Comparison of ENCODE assay signal across 1 cellular context in genomic region chr2:43222472-43223146, GRCh38.
TF ChIP-seq lines count a peak whose summit lies in the region.

No MANE protein-coding gene starts in this region.

TF ChIP-seq in H1, 55 proteins besides CTCF, POLR2A, EP300 and RAD21 (continued from another document):
- TF ChIP-seq, protein P1, sequence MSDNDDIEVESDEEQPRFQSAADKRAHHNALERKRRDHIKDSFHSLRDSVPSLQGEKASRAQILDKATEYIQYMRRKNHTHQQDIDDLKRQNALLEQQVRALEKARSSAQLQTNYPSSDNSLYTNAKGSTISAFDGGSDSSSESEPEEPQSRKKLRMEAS (IDR thresholded peaks at IDR 0.05): no peak
- TF ChIP-seq RNF2 (IDR thresholded peaks at IDR 0.05; ENCODE audit: borderline replicate concordance, low read depth, low read length, missing control alignments, poor library complexity, severe bottlenecking): no peak
- no peak for TF ChIP-seq JUND (IDR thresholded peaks at IDR 0.05; ENCODE audit: low read length)
TF ChIP-seq in H1: peak in this region for 0.
